In genomic region chr10:61935085-61935484, GRCh38 we compare ENCODE assay signal across 14 cellular contexts. TPM values are rescaled to one million over a fixed set of nuclear protein-coding genes. Genes with fewer than 3 reads are reported as not detected.
DNase-seq lines count a peak whose midpoint lies in the region; ATAC-seq and TF ChIP-seq lines count a peak whose summit lies in the region.
"Had no signal": no experiment of that assay in that cellular context is flagged by ENCODE, and none has a peak within 500 bp of the region (broad histone marks: within the 10 kb centered on the region; RNA-seq: fewer than 3 reads in every experiment).

No MANE protein-coding gene starts in this region.

- H3K4me1 ChIP-seq in OCI-LY1 (ENCODE audit: insufficient read depth, low read length, severe bottlenecking) (peaks cover 66% of the 10 kb centered on the region), HAP-1 (peaks cover 31% of the 10 kb centered on the region)

- in situ Hi-C loops in HAP-1 (cut with MboI; ENCODE audit: low sequenced_read_pairs): no loop called here

- no peak for ATAC-seq in stimulated activated naive B cell treated with anti-CD40 and anti-IgM and Interleukin-4, amounts not matched to agents 10 μg/mL and 1 μg/mL and 100 μg/mL, for 72 hours (replicated peaks)
- ATAC-seq in GM18505 (IDR thresholded peaks at IDR 0.05; ENCODE audit: unreplicated experiment): no peak

- peaks cover 5% of the 10 kb centered on the region for H3K9me3 Mint-ChIP-seq in activated CD4-positive, alpha-beta T cell treated with anti-CD3 and anti-CD28 coated beads, Interleukin-2, amount 10 ng/mL, durations not matched to agents 24 days and 14 days
- peaks cover 0 to 1% of the 10 kb centered on the region in 2 donors for H3K9me3 Mint-ChIP-seq in stimulated activated naive B cell treated with anti-CD40 and anti-IgM and Interleukin-4, amounts not matched to agents 10 μg/mL and 1 μg/mL and 100 μg/mL, for 72 hours

- TF ChIP-seq POLR2A in GM18505 (IDR thresholded peaks at IDR 0.05; ENCODE audit: borderline replicate concordance, extremely low read depth, insufficient read depth, insufficient read length): no peak

- H3K27me3 ChIP-seq in OCI-LY1 (ENCODE audit: insufficient read depth, low read length) (no peaks in the 10 kb centered on the region), HAP-1 (ENCODE audit: low read depth) (no peaks in the 10 kb centered on the region)

- H3K4me3 Mint-ChIP-seq in activated CD4-positive, alpha-beta T cell treated with anti-CD3 and anti-CD28 coated beads, Interleukin-2, amount 10 ng/mL, durations not matched to agents 24 days and 14 days: no peak overlapping the region
- H3K4me3 Mint-ChIP-seq in stimulated activated naive B cell treated with anti-CD40 and anti-IgM and Interleukin-4, amounts not matched to agents 10 μg/mL and 1 μg/mL and 100 μg/mL, for 72 hours: peak overlapping the region; percentile 6 to 9

- peak overlapping the region; percentile 42 for H3K27ac ChIP-seq in OCI-LY1 (ENCODE audit: low read depth, low read length, poor library complexity, severe bottlenecking)

- no peak overlapping the region for H3K4me2 ChIP-seq in OCI-LY1 (ENCODE audit: low read length)

- H3K36me3 ChIP-seq in OCI-LY1 (ENCODE audit: insufficient read depth, low read length) (peaks cover 38% of the 10 kb centered on the region), HAP-1 (replicated peaks) (no peaks in the 10 kb centered on the region; the same call in 1 of the 2 replicates)

- H3K4me3 ChIP-seq in OCI-LY1 (ENCODE audit: low read depth, low read length, poor library complexity, severe bottlenecking) (no peak overlapping the region), fibroblast of pulmonary artery (replicated peaks; ENCODE audit: low read depth, low read length) (no peak overlapping the region), HAP-1 (no peak overlapping the region)

- H3K9ac ChIP-seq in OCI-LY1 (ENCODE audit: low read length): no peak overlapping the region

- H3K36me3 Mint-ChIP-seq in activated CD4-positive, alpha-beta T cell treated with anti-CD3 and anti-CD28 coated beads, Interleukin-2, amount 10 ng/mL, durations not matched to agents 24 days and 14 days (ENCODE audit: low read depth): peaks cover 44% of the 10 kb centered on the region
- peaks cover 49 to 73% of the 10 kb centered on the region in 2 donors for H3K36me3 Mint-ChIP-seq in stimulated activated naive B cell treated with anti-CD40 and anti-IgM and Interleukin-4, amounts not matched to agents 10 μg/mL and 1 μg/mL and 100 μg/mL, for 72 hours

- no peak for DNase-seq in activated CD4-positive, alpha-beta T cell treated with anti-CD3 and anti-CD28 coated beads, Interleukin-2, amount 10 ng/mL, durations not matched to agents 24 days and 14 days
- no peak for DNase-seq in activated CD4-positive, alpha-beta T cell treated with anti-CD3 and anti-CD28 coated beads, Interleukin-2, amount 50 U/mL, for 1 hour
- DNase-seq in fibroblast of pulmonary artery (ENCODE audit: low read depth) (peak; percentile 17), HAP-1 (ENCODE audit: low spot score in 2 of 2) (no peak), hepatic stellate cell (ENCODE audit: low spot score) (no peak)
- no peak for DNase-seq in stimulated activated naive B cell treated with anti-CD40 and anti-IgM and Interleukin-4, amounts not matched to agents 10 μg/mL and 1 μg/mL and 100 μg/mL, for 72 hours
- DNase-seq: 8988T; central memory CD4-positive, alpha-beta T cell; KG1; midbrain; NCI-H1105 treated with DMSO at 0.1 percent for 48 hours; stimulated activated naive CD4-positive, alpha-beta T cell treated with Interleukin-2 at 50 U/mL for 16 hours had no signal

- H3K27me3 Mint-ChIP-seq in activated CD4-positive, alpha-beta T cell treated with anti-CD3 and anti-CD28 coated beads, Interleukin-2, amount 10 ng/mL, durations not matched to agents 24 days and 14 days: no peaks in the 10 kb centered on the region
- no peaks in the 10 kb centered on the region for H3K27me3 Mint-ChIP-seq in stimulated activated naive B cell treated with anti-CD40 and anti-IgM and Interleukin-4, amounts not matched to agents 10 μg/mL and 1 μg/mL and 100 μg/mL, for 72 hours

- H3K4me1 Mint-ChIP-seq in activated CD4-positive, alpha-beta T cell treated with anti-CD3 and anti-CD28 coated beads, Interleukin-2, amount 10 ng/mL, durations not matched to agents 24 days and 14 days: peaks cover 68% of the 10 kb centered on the region
- H3K4me1 Mint-ChIP-seq in stimulated activated naive B cell treated with anti-CD40 and anti-IgM and Interleukin-4, amounts not matched to agents 10 μg/mL and 1 μg/mL and 100 μg/mL, for 72 hours: peaks cover 38 to 67% of the 10 kb centered on the region in 2 donors

- no peaks in the 10 kb centered on the region for H3F3A ChIP-seq in OCI-LY1 (ENCODE audit: insufficient read depth, low read length)

- no peaks in the 10 kb centered on the region for H3K9me2 ChIP-seq in OCI-LY1 (ENCODE audit: low read depth, low read length)

- H2AFZ ChIP-seq in OCI-LY1 (ENCODE audit: low read length): no peak overlapping the region

- no peaks in the 10 kb centered on the region for H4K20me1 ChIP-seq in OCI-LY1 (ENCODE audit: insufficient read depth, low read length)

- H3K79me2 ChIP-seq in OCI-LY1 (ENCODE audit: insufficient read depth, low read length): peaks cover 38% of the 10 kb centered on the region

- peak overlapping the region; percentile 71 for H3K27ac Mint-ChIP-seq in activated CD4-positive, alpha-beta T cell treated with anti-CD3 and anti-CD28 coated beads, Interleukin-2, amount 10 ng/mL, durations not matched to agents 24 days and 14 days
- peak overlapping the region; percentile 62 for H3K27ac Mint-ChIP-seq in stimulated activated naive B cell treated with anti-CD40 and anti-IgM and Interleukin-4, amounts not matched to agents 10 μg/mL and 1 μg/mL and 100 μg/mL, for 72 hours

- H3K9me3 ChIP-seq in OCI-LY1 (ENCODE audit: low read length): no peaks in the 10 kb centered on the region
- H3K9me3 ChIP-seq in HAP-1: no peaks in the 10 kb centered on the region

- no peak for TF ChIP-seq CTCF in OCI-LY1 (IDR thresholded peaks at IDR 0.05; ENCODE audit: low read length)
- no peak for TF ChIP-seq CTCF in fibroblast of pulmonary artery (IDR thresholded peaks at IDR 0.05; ENCODE audit: low read length, missing control alignments)

- intact Hi-C loops in activated CD4-positive, alpha-beta T cell treated with anti-CD3 and anti-CD28 coated beads, Interleukin-2, amount 10 ng/mL, durations not matched to agents 24 days and 14 days (cut with micrococcal nuclease): no loop called here

RNA-seq across cellular contexts. Expression of gene ARID5B, which starts 33.6 kb away (rescaled TPM):
- total RNA-seq in activated CD4-positive, alpha-beta T cell treated with anti-CD3 and anti-CD28 coated beads, Interleukin-2, amount 10 ng/mL, durations not matched to agents 24 days and 14 days: 56.9 and 58.2 TPM in 2 replicates
